ENCODE assay signal across 8 cellular contexts in genomic region chr2:120287183-120288015, GRCh38.
DNase-seq lines count a peak whose midpoint lies in the region; ATAC-seq lines count a peak whose summit lies in the region.

No MANE protein-coding gene starts in this region.

- peaks cover 68% of the 10 kb centered on the region for H3K36me3 Mint-ChIP-seq in T-helper 1 cell treated with Interleukin-12 subunit alpha and Interleukin-12 subunit beta and Interleukin-4 antibody, amounts not matched to agents 30 μg/mL and 1 μg/mL, for 36 hours (ENCODE audit: low read depth)

- DNase-seq in AG08395 (ENCODE audit: low spot score) (peak; percentile 91), fibroblast of the conjunctiva (ENCODE audit: low read depth) (peak; percentile 31), superior temporal gyrus (ENCODE audit: extremely low spot score) (peak; percentile 33), iPS-NIHi11 (ENCODE audit: low spot score) (no peak), NCI-H2081 treated with DMSO at 0.1 percent for 48 hours (lab: John Stamatoyannopoulos, UW) (no peak)

- no peaks in the 10 kb centered on the region for H3K27me3 Mint-ChIP-seq in T-helper 1 cell treated with Interleukin-12 subunit alpha and Interleukin-12 subunit beta and Interleukin-4 antibody, amounts not matched to agents 30 μg/mL and 1 μg/mL, for 36 hours (ENCODE audit: low read depth)

- H3K9me3 Mint-ChIP-seq in T-helper 1 cell treated with Interleukin-12 subunit alpha and Interleukin-12 subunit beta and Interleukin-4 antibody, amounts not matched to agents 30 μg/mL and 1 μg/mL, for 36 hours: peaks cover 3% of the 10 kb centered on the region

- peak overlapping the region; percentile 84 for H3K27ac Mint-ChIP-seq in T-helper 1 cell treated with Interleukin-12 subunit alpha and Interleukin-12 subunit beta and Interleukin-4 antibody, amounts not matched to agents 30 μg/mL and 1 μg/mL, for 36 hours

- peak overlapping the region; percentile 64 for H3K4me3 Mint-ChIP-seq in T-helper 1 cell treated with Interleukin-12 subunit alpha and Interleukin-12 subunit beta and Interleukin-4 antibody, amounts not matched to agents 30 μg/mL and 1 μg/mL, for 36 hours

- ATAC-seq in GM18909 (IDR thresholded peaks at IDR 0.05; ENCODE audit: poor library complexity, unreplicated experiment) (peak; percentile 98), HG03039 (IDR thresholded peaks at IDR 0.05; ENCODE audit: unreplicated experiment) (peak; percentile 97)

- peaks cover 64% of the 10 kb centered on the region for H3K4me1 Mint-ChIP-seq in T-helper 1 cell treated with Interleukin-12 subunit alpha and Interleukin-12 subunit beta and Interleukin-4 antibody, amounts not matched to agents 30 μg/mL and 1 μg/mL, for 36 hours (ENCODE audit: low read depth)

Comparison
In these comparisons a context has a peak if more than half of its experiments do, and no peak if none do; other contexts are left out.
1. DNase-seq: peak in AG08395 (single experiment), fibroblast of the conjunctiva (single experiment) and superior temporal gyrus (single experiment); none in iPS-NIHi11 (single experiment) and NCI-H2081 treated with DMSO at 0.1 percent for 48 hours (single experiment).